ENCODE assay signal across 12 cellular contexts in the genomic region with DNA sequence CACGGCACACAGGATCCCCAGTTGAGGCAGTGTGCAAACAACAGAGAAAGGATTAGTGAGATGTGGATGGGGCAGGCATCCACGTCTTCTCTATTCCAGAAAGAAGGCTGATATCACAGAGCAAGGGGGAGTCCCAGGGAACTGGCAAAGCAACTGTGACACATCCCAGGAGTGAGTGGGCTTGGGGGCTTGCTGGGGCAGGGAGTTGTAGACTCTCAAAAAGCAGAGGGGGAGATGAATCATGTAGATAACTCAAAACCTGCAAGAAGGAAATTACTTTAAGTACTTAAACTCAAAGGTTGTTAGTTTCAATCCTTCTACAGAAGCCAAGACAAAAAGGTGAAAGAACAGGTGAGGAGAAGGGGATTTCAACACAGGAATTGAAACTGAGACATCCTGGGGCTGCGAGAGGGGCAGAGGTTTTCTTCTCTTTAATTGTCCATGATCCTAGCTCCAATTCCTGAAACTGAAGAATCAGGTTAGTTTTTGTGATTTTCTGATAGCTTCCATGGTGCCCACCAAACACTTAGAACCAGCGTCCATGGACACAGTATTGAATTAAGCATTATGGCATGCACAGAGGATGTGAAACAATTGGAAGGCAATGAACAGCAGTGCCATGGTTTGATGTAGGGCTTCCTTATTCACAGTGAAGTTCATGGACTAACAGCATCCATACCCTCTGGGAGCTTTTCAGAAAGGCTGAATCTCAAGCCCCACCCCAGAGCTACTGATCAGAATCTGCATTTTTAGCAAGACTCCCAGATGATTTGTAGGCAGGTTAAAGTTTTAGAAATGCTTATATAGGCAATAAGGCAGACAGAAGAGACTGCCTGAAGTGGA. TPM values are rescaled to one million over a fixed set of nuclear protein-coding genes. Genes with fewer than 3 reads are reported as not detected.
DNase-seq lines count a peak whose midpoint lies in the region; ATAC-seq lines count a peak whose summit lies in the region.
"Had no signal": no experiment of that assay in that cellular context is flagged by ENCODE, and none has a peak within 500 bp of the region (broad histone marks: within the 10 kb centered on the region; RNA-seq: fewer than 3 reads in every experiment).

No MANE protein-coding gene starts in this region.

- peaks cover 5% of the 10 kb centered on the region for H3K9me3 Mint-ChIP-seq in T-helper 1 cell treated with Interleukin-12 subunit alpha and Interleukin-12 subunit beta and Interleukin-4 antibody, amounts not matched to agents 30 μg/mL and 1 μg/mL, for 36 hours
- H3K9me3 Mint-ChIP-seq in T-cell = no peaks in the 10 kb centered on the region
- no peaks in the 10 kb centered on the region for H3K9me3 Mint-ChIP-seq in activated naive CD8-positive, alpha-beta T cell treated with anti-CD3 and anti-CD28 coated beads for 36 hours

- peaks cover 9% of the 10 kb centered on the region for H3K27me3 Mint-ChIP-seq in T-helper 1 cell treated with Interleukin-12 subunit alpha and Interleukin-12 subunit beta and Interleukin-4 antibody, amounts not matched to agents 30 μg/mL and 1 μg/mL, for 36 hours (ENCODE audit: low read depth)
- no peaks in the 10 kb centered on the region for H3K27me3 Mint-ChIP-seq in T-cell
- H3K27me3 Mint-ChIP-seq in activated naive CD8-positive, alpha-beta T cell treated with anti-CD3 and anti-CD28 coated beads for 36 hours = peaks cover 15% of the 10 kb centered on the region

- DNase-seq in T-helper 1 cell = no peak
- no peak for DNase-seq in T-cell
- peak; percentile 79 for DNase-seq in activated naive CD8-positive, alpha-beta T cell treated with anti-CD3 and anti-CD28 coated beads for 36 hours
- DNase-seq in stimulated activated CD8-positive, alpha-beta memory T cell treated with anti-CD3 and anti-CD28 coated beads, Interleukin-2, amount 100 ng/mL, for 48 hours (ENCODE audit: low read depth in 2 of 2) = peak; percentile 59 to 65
- DNase-seq in hippocampal formation (lab: John Stamatoyannopoulos, UW) = no peak
- no peak for DNase-seq in hypothalamus (lab: John Stamatoyannopoulos, UW)
- no peak for DNase-seq in LoVo (ENCODE audit: low spot score)
- DNase-seq: DMS79 treated with DMSO at 0.1 percent for 48 hours, GM23248, NCI-H82 had no signal

- peaks cover 77% of the 10 kb centered on the region for H3K4me1 Mint-ChIP-seq in T-helper 1 cell treated with Interleukin-12 subunit alpha and Interleukin-12 subunit beta and Interleukin-4 antibody, amounts not matched to agents 30 μg/mL and 1 μg/mL, for 36 hours (ENCODE audit: low read depth)
- peaks cover 37 to 71% (median 53%) of the 10 kb centered on the region in 3 donors for H3K4me1 Mint-ChIP-seq in T-cell
- H3K4me1 Mint-ChIP-seq in activated naive CD8-positive, alpha-beta T cell treated with anti-CD3 and anti-CD28 coated beads for 36 hours = peaks cover 60% of the 10 kb centered on the region

- POLR2A ChIA-PET in T-cell (lab: Charles Lee) = interaction anchor here in 1 of 2 donors (1.2 kb wide), 1 partner anchor 14 kb away, joined by 3 read pairs; no protein-coding TSS in a partner anchor

- ATAC-seq in T-cell (replicated peaks in 1 of 4) = no peak

- H3K36me3 Mint-ChIP-seq in T-helper 1 cell treated with Interleukin-12 subunit alpha and Interleukin-12 subunit beta and Interleukin-4 antibody, amounts not matched to agents 30 μg/mL and 1 μg/mL, for 36 hours (ENCODE audit: low read depth) = peaks cover 7% of the 10 kb centered on the region
- H3K36me3 Mint-ChIP-seq in T-cell = no peaks in the 10 kb centered on the region
- peaks cover 3% of the 10 kb centered on the region for H3K36me3 Mint-ChIP-seq in activated naive CD8-positive, alpha-beta T cell treated with anti-CD3 and anti-CD28 coated beads for 36 hours

- H3K27ac Mint-ChIP-seq in T-helper 1 cell treated with Interleukin-12 subunit alpha and Interleukin-12 subunit beta and Interleukin-4 antibody, amounts not matched to agents 30 μg/mL and 1 μg/mL, for 36 hours = peak overlapping the region; percentile 83
- H3K27ac Mint-ChIP-seq in T-cell = peak overlapping the region; percentile 85 to 90
- H3K27ac Mint-ChIP-seq in activated naive CD8-positive, alpha-beta T cell treated with anti-CD3 and anti-CD28 coated beads for 36 hours = peak overlapping the region; percentile 75

- CTCF ChIA-PET in T-cell (lab: Charles Lee) = interaction anchor here in 1 of 2 donors (1.0 kb wide), 1 partner anchor 77 kb away, joined by 5 read pairs; the partner anchor contains the start of gene CCR5

- peak overlapping the region; percentile 63 for H3K4me3 Mint-ChIP-seq in T-helper 1 cell treated with Interleukin-12 subunit alpha and Interleukin-12 subunit beta and Interleukin-4 antibody, amounts not matched to agents 30 μg/mL and 1 μg/mL, for 36 hours
- peak overlapping the region in 1 of 3 donors; percentile 28 for H3K4me3 Mint-ChIP-seq in T-cell
- peak overlapping the region; percentile 35 for H3K4me3 Mint-ChIP-seq in activated naive CD8-positive, alpha-beta T cell treated with anti-CD3 and anti-CD28 coated beads for 36 hours

RNA-seq across cellular contexts. Expression of gene CCR3, which starts 52.0 kb away (rescaled TPM):
- total RNA-seq in T-cell = 1 to 10 TPM in 1 of 5 donors, under 1 TPM in 2, not detected in 2; 0.33 to 1.2 (median 0.55) TPM
- not detected for total RNA-seq in activated naive CD8-positive, alpha-beta T cell treated with anti-CD3 and anti-CD28 coated beads for 36 hours
- total RNA-seq: GM23248, mesenteric fat pad had no signal

RNA-seq across cellular contexts. Expression of gene CCR2, which starts 59.7 kb away (rescaled TPM):
- total RNA-seq in T-cell = 10 to 100 TPM in 2 of 5 donors, 1 to 10 TPM in 3; 3.3 to 15.1 (median 8.1) TPM
- under 1 TPM in 1 of 2 experiments, not detected in 1; 0.16 TPM for total RNA-seq in activated naive CD8-positive, alpha-beta T cell treated with anti-CD3 and anti-CD28 coated beads for 36 hours
- total RNA-seq: GM23248 had no signal

Comparison
In these comparisons a context has a peak if more than half of its experiments do, and no peak if none do; other contexts are left out.
1. DNase-seq: peak in activated naive CD8-positive, alpha-beta T cell treated with anti-CD3 and anti-CD28 coated beads for 36 hours (single experiment) and stimulated activated CD8-positive, alpha-beta memory T cell treated with anti-CD3 and anti-CD28 coated beads, Interleukin-2, amount 100 ng/mL, for 48 hours (2 of 2); none in T-helper 1 cell (0 of 5), T-cell (0 of 34), hippocampal formation (0 of 2), hypothalamus (0 of 51) and LoVo (single experiment).
2. Peak in every context shown above with its lines, with median percentiles within 50 percentile points of each other: H3K27ac Mint-ChIP-seq.